22 cellular contexts compared by ENCODE assay signal in the genomic region with DNA sequence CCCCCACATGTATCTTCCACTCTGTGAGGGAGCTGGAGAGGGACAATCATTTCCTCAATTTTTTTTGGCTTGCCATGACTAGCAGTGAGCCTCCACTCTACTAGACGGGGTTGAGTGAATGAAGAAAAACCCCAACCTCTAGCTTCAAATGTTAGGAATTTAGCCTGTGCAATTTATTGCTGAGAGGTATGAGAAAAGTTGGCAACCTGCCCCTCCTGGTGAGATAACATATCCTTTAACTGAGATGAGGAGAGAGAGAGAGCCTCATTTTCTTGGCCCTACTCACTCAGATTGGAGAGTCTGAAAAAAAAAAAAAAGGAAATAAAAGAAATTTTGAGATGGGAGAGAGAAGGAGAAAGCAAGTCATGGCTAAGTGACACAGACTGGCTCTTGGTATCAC.
DNase-seq lines count a peak whose midpoint lies in the region; ATAC-seq and TF ChIP-seq lines count a peak whose summit lies in the region.
"Had no signal": no experiment of that assay in that cellular context is flagged by ENCODE, and none has a peak within 500 bp of the region (broad histone marks: within the 10 kb centered on the region; RNA-seq: fewer than 3 reads in every experiment).

No MANE protein-coding gene starts in this region.

- H3K36me3 ChIP-seq in lung (ENCODE audit: control insufficient read depth in 2 of 2, insufficient read depth in 2 of 2, low read length in 2 of 2): no peaks in the 10 kb centered on the region
- no peaks in the 10 kb centered on the region for H3K36me3 ChIP-seq in adrenal gland (replicated peaks in 1 of 2)
- H3K36me3 ChIP-seq: gastrocnemius medialis, lower lobe of right lung had no signal

- intact Hi-C loops in adrenal gland (cut with DNase I): no loop called here

- WGBS in lung, 2 donors: 72 to 82% methylated on average over 1 of the region's 1 CpG
- WGBS in adrenal gland, 4 donors: 69 to 81% (median 73%) methylated on average over 1 of the region's 1 CpG

- no peak overlapping the region for H3K4me3 ChIP-seq in cardiac fibroblast (replicated peaks in 1 of 2; ENCODE audit: low read depth in 2 of 2, low read length in 2 of 2)
- no peak overlapping the region for H3K4me3 ChIP-seq in lung
- H3K4me3 ChIP-seq in adrenal gland: no peak overlapping the region
- H3K4me3 ChIP-seq: gastrocnemius medialis, lower lobe of right lung, SK-N-MC, skin epidermis had no signal

- TF ChIP-seq CTCF in cardiac fibroblast (IDR thresholded peaks at IDR 0.05; ENCODE audit: low read depth, low read length) (no peak), lung (IDR thresholded peaks at IDR 0.05; ENCODE audit: control extremely low read depth, extremely low read depth) (no peak), GM10266 (IDR thresholded peaks at IDR 0.05; ENCODE audit: control insufficient read depth, insufficient read depth, low read depth, missing control alignments) (no peak), adrenal gland (IDR thresholded peaks at IDR 0.05) (no peak)

- ATAC-seq in lung (ENCODE audit: insufficient read depth, low FRiP score): peak; percentile 34
- ATAC-seq: gastrocnemius medialis; lower lobe of right lung; Panc1; stimulated activated memory B cell treated with anti-CD40 and anti-IgM and Interleukin-4, amounts not matched to agents 10 μg/mL and 1 μg/mL and 100 μg/mL, for 72 hours; WTC11 had no signal

- H3K27me3 ChIP-seq in lung (ENCODE audit: control insufficient read depth, insufficient read depth) (no peaks in the 10 kb centered on the region), adrenal gland (no peaks in the 10 kb centered on the region)
- H3K27me3 ChIP-seq: gastrocnemius medialis had no signal

- no peak for TF ChIP-seq POLR2A in adrenal gland (IDR thresholded peaks at IDR 0.05)

- H3K9me3 ChIP-seq in lung (ENCODE audit: control insufficient read depth in 2 of 2, insufficient read depth in 1 of 2, low read length in 1 of 2) (peaks cover 0 to 2% of the 10 kb centered on the region in 2 donors), adrenal gland (replicated peaks in 1 of 3) (no peaks in the 10 kb centered on the region)
- H3K9me3 ChIP-seq: gastrocnemius medialis, lower lobe of right lung had no signal

- H3K4me1 ChIP-seq in lung (ENCODE audit: control insufficient read depth in 2 of 2, insufficient read depth in 2 of 2, low read length in 2 of 2) (peaks cover 0 to 2% of the 10 kb centered on the region in 2 donors), adrenal gland (replicated peaks in 1 of 2) (no peaks in the 10 kb centered on the region)
- H3K4me1 ChIP-seq: gastrocnemius medialis, lower lobe of right lung had no signal

- peak; percentile 52 for DNase-seq in EH (ENCODE audit: low read depth)
- peak; percentile 90 for DNase-seq in NCI-H226
- DNase-seq in cardiac fibroblast (ENCODE audit: low read depth in 2 of 2): peak; percentile 32 to 72
- DNase-seq in lung (ENCODE audit: low spot score): no peak
- no peak for DNase-seq in CD1c-positive myeloid dendritic cell (ENCODE audit: extremely low spot score)
- DNase-seq in GM10266 (ENCODE audit: extremely low spot score): no peak
- DNase-seq in adrenal gland: no peak
- no peak for DNase-seq in activated naive CD4-positive, alpha-beta T cell treated with anti-CD3 and anti-CD28 coated beads, Interleukin-2, amount 50 U/mL, for 16 hours
- DNase-seq: activated gamma-delta T cell; CD4-positive, alpha-beta memory T cell; effector CD4-positive, alpha-beta T cell; erythroblast; gastrocnemius medialis; lower lobe of right lung; NCI-H2081 treated with DMSO at 0.1 percent for 48 hours; NCI-H510A; NK-92 treated with Interleukin-12 subunit alpha and Interleukin-12 subunit beta, amount 100 ng/mL, for 24 hours had no signal

- H3K27ac ChIP-seq in lung (ENCODE audit: low read depth in 1 of 2, low read length in 1 of 2) (no peak overlapping the region), adrenal gland (no peak overlapping the region)
- H3K27ac ChIP-seq: gastrocnemius medialis, lower lobe of right lung, SK-N-MC, skin epidermis had no signal

Comparison
In these comparisons a context has a peak if more than half of its experiments do, and no peak if none do; other contexts are left out.
1. DNase-seq: peak in EH (single experiment), NCI-H226 (single experiment) and cardiac fibroblast (2 of 2); none in lung (single experiment), CD1c-positive myeloid dendritic cell (single experiment), GM10266 (single experiment), adrenal gland (0 of 7) and activated naive CD4-positive, alpha-beta T cell treated with anti-CD3 and anti-CD28 coated beads, Interleukin-2, amount 50 U/mL, for 16 hours (single experiment).